ENCODE assay signal across 8 cellular contexts in genomic region chr3:39189648-39190269, GRCh38. TPM values are rescaled to one million over a fixed set of nuclear protein-coding genes. Genes with fewer than 3 reads are reported as not detected.
DNase-seq lines count a peak whose midpoint lies in the region; ATAC-seq, FAIRE-seq and TF ChIP-seq lines count a peak whose summit lies in the region.

No MANE protein-coding gene starts in this region.

- H3K9me3 ChIP-seq in neutrophil = no peaks in the 10 kb centered on the region

- H3K4me3 Mint-ChIP-seq in T-helper 2 cell treated with Interferon-gamma antibody and Interleukin-4, amounts not matched to agents 5 μg/mL and 100 μg/mL, for 36 hours = no peak overlapping the region
- H3K4me3 Mint-ChIP-seq in activated T-helper 1 cell treated with anti-CD3 and anti-CD28 coated beads, Interleukin-12 subunit alpha, Interleukin-12 subunit beta, Interleukin-2, Interleukin-4 antibody, amounts not matched to agents 30 ng/mL and 10 ng/mL and 1 ng/mL, durations not matched to agents 14 hours and 24 hours and 36 hours = no peak overlapping the region

- intact Hi-C loops in activated T-helper 1 cell treated with anti-CD3 and anti-CD28 coated beads, Interleukin-12 subunit alpha, Interleukin-12 subunit beta, Interleukin-2, Interleukin-4 antibody, amounts not matched to agents 30 ng/mL and 10 ng/mL and 1 ng/mL, durations not matched to agents 14 hours and 24 hours and 36 hours (cut with micrococcal nuclease) = loop anchor here (1.0 kb wide), 5 partner anchors 19 to 189 kb away; no protein-coding TSS in a partner anchor

- H3K9me3 Mint-ChIP-seq in T-helper 2 cell treated with Interferon-gamma antibody and Interleukin-4, amounts not matched to agents 5 μg/mL and 100 μg/mL, for 36 hours = no peaks in the 10 kb centered on the region
- H3K9me3 Mint-ChIP-seq in activated T-helper 1 cell treated with anti-CD3 and anti-CD28 coated beads, Interleukin-12 subunit alpha, Interleukin-12 subunit beta, Interleukin-2, Interleukin-4 antibody, amounts not matched to agents 30 ng/mL and 10 ng/mL and 1 ng/mL, durations not matched to agents 14 hours and 24 hours and 36 hours = no peaks in the 10 kb centered on the region

- no peak for FAIRE-seq in urothelium cell line (lab: Jason Lieb, UNC)

- H3K4me1 Mint-ChIP-seq in T-helper 2 cell treated with Interferon-gamma antibody and Interleukin-4, amounts not matched to agents 5 μg/mL and 100 μg/mL, for 36 hours (ENCODE audit: low read depth) = peaks cover 4% of the 10 kb centered on the region
- peaks cover 22% of the 10 kb centered on the region for H3K4me1 Mint-ChIP-seq in activated T-helper 1 cell treated with anti-CD3 and anti-CD28 coated beads, Interleukin-12 subunit alpha, Interleukin-12 subunit beta, Interleukin-2, Interleukin-4 antibody, amounts not matched to agents 30 ng/mL and 10 ng/mL and 1 ng/mL, durations not matched to agents 14 hours and 24 hours and 36 hours (ENCODE audit: low read depth)

- ATAC-seq in HG03565 (IDR thresholded peaks at IDR 0.05; ENCODE audit: unreplicated experiment) = peak; percentile 48

- H3K27me3 Mint-ChIP-seq in T-helper 2 cell treated with Interferon-gamma antibody and Interleukin-4, amounts not matched to agents 5 μg/mL and 100 μg/mL, for 36 hours (ENCODE audit: low read depth) = no peaks in the 10 kb centered on the region
- H3K27me3 Mint-ChIP-seq in activated T-helper 1 cell treated with anti-CD3 and anti-CD28 coated beads, Interleukin-12 subunit alpha, Interleukin-12 subunit beta, Interleukin-2, Interleukin-4 antibody, amounts not matched to agents 30 ng/mL and 10 ng/mL and 1 ng/mL, durations not matched to agents 14 hours and 24 hours and 36 hours (ENCODE audit: insufficient read depth) = no peaks in the 10 kb centered on the region

- H3K36me3 ChIP-seq in neutrophil = no peaks in the 10 kb centered on the region

- DNase-seq in T-helper 2 cell = peak in 3 of 5 experiments; percentile 35 to 67 (median 37)
- DNase-seq in T-helper 2 cell treated with Interferon-gamma antibody and Interleukin-4, amounts not matched to agents 5 μg/mL and 100 μg/mL, for 36 hours (ENCODE audit: low spot score) = no peak
- peak; percentile 85 for DNase-seq in OCI-M1 (lab: John Stamatoyannopoulos, UW)
- peak; percentile 46 for DNase-seq in activated T-helper 1 cell treated with anti-CD3 and anti-CD28 coated beads, Interleukin-12 subunit alpha, Interleukin-12 subunit beta, Interleukin-2, Interleukin-4 antibody, amounts not matched to agents 30 ng/mL and 10 ng/mL and 1 ng/mL, durations not matched to agents 14 hours and 24 hours and 36 hours (ENCODE audit: low spot score)
- DNase-seq in fibroblast of the aortic adventitia (ENCODE audit: low read depth) = peak; percentile 72
- peak; percentile 76 for DNase-seq in urothelium cell line (ENCODE audit: low spot score)

- H3K4me1 ChIP-seq in neutrophil (ENCODE audit: control insufficient read depth in 1 of 2, insufficient read depth in 1 of 2, low read depth in 1 of 2, low read length in 1 of 2) = no peaks in the 10 kb centered on the region

- H3K27ac ChIP-seq in neutrophil = no peak overlapping the region

- no peaks in the 10 kb centered on the region for H3K27me3 ChIP-seq in neutrophil

- no peak overlapping the region for H3K4me3 ChIP-seq in fibroblast of the aortic adventitia (ENCODE audit: low read depth, low read length)
- H3K4me3 ChIP-seq in neutrophil (ENCODE audit: low read depth in 1 of 2, low read length in 1 of 2) = no peak overlapping the region

- no peak overlapping the region for H3K27ac Mint-ChIP-seq in T-helper 2 cell treated with Interferon-gamma antibody and Interleukin-4, amounts not matched to agents 5 μg/mL and 100 μg/mL, for 36 hours
- peak overlapping the region; percentile 61 for H3K27ac Mint-ChIP-seq in activated T-helper 1 cell treated with anti-CD3 and anti-CD28 coated beads, Interleukin-12 subunit alpha, Interleukin-12 subunit beta, Interleukin-2, Interleukin-4 antibody, amounts not matched to agents 30 ng/mL and 10 ng/mL and 1 ng/mL, durations not matched to agents 14 hours and 24 hours and 36 hours

- H3K36me3 Mint-ChIP-seq in T-helper 2 cell treated with Interferon-gamma antibody and Interleukin-4, amounts not matched to agents 5 μg/mL and 100 μg/mL, for 36 hours (ENCODE audit: low read depth) = no peaks in the 10 kb centered on the region
- no peaks in the 10 kb centered on the region for H3K36me3 Mint-ChIP-seq in activated T-helper 1 cell treated with anti-CD3 and anti-CD28 coated beads, Interleukin-12 subunit alpha, Interleukin-12 subunit beta, Interleukin-2, Interleukin-4 antibody, amounts not matched to agents 30 ng/mL and 10 ng/mL and 1 ng/mL, durations not matched to agents 14 hours and 24 hours and 36 hours (ENCODE audit: low read depth)

- TF ChIP-seq CTCF in fibroblast of the aortic adventitia (IDR thresholded peaks at IDR 0.05; ENCODE audit: insufficient read depth, low read length) (peak; percentile 75), neutrophil (IDR thresholded peaks at IDR 0.05) (peak; percentile 84)

RNA-seq across cellular contexts. Expression of gene XIRP1, which starts 2.6 kb away (rescaled TPM):
- 2.4 and 3.0 TPM in 2 replicates for total RNA-seq in activated T-helper 1 cell treated with anti-CD3 and anti-CD28 coated beads, Interleukin-12 subunit alpha, Interleukin-12 subunit beta, Interleukin-2, Interleukin-4 antibody, amounts not matched to agents 30 ng/mL and 10 ng/mL and 1 ng/mL, durations not matched to agents 14 hours and 24 hours and 36 hours
- 0.09 TPM in 1 of 2 replicates, not detected in the other for total RNA-seq in fibroblast of the aortic adventitia (ENCODE audit: low replicate concordance)

RNA-seq across cellular contexts. Expression of gene CSRNP1, which starts 36.4 kb away (rescaled TPM):
- 33.4 and 34.3 TPM in 2 replicates for total RNA-seq in activated T-helper 1 cell treated with anti-CD3 and anti-CD28 coated beads, Interleukin-12 subunit alpha, Interleukin-12 subunit beta, Interleukin-2, Interleukin-4 antibody, amounts not matched to agents 30 ng/mL and 10 ng/mL and 1 ng/mL, durations not matched to agents 14 hours and 24 hours and 36 hours
- total RNA-seq in fibroblast of the aortic adventitia (ENCODE audit: low replicate concordance) = 1.9 and 6.4 TPM in 2 replicates
